Comparison of ENCODE assay signal across 30 cellular contexts in the genomic region with DNA sequence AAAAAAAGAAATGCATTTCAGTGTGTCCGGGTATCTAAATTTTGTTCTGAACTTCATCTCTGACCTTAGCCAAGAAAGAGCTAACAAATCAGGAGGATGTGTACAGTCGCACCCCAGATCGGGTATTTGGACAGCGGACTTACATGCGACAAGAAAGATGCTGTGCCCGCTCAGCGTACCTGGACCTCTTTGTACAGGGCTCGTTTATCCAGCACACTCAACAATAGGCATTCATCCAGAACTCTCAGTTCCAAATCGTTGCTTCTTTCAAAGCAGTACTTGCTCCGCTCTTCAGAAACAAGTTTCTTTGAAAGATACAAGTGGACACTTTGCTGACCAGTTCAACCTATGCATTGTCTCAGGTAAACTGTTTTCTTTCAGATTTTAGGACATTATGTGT.
"Had no signal": no experiment of that assay in that cellular context is flagged by ENCODE, and none has a peak within 500 bp of the region (broad histone marks: within the 10 kb centered on the region; RNA-seq: fewer than 3 reads in every experiment).

No MANE protein-coding gene starts in this region.

- DNase-seq: activated B cell treated with CpG ODN at 0.5 μM for 24 hours; activated CD4-positive, alpha-beta memory T cell treated with anti-CD3 and anti-CD28 coated beads for 36 hours; activated CD4-positive, alpha-beta T cell treated with anti-CD3 and anti-CD28 coated beads for 4 hours; activated CD4-positive, alpha-beta T cell treated with anti-CD3 and anti-CD28 coated beads, Interleukin-2, amount 10 ng/mL, durations not matched to agents 24 days and 14 days; activated CD4-positive, alpha-beta T cell treated with anti-CD3 and anti-CD28 coated beads, Interleukin-2, amount 50 U/mL, for 1 hour; activated CD4-positive, alpha-beta T cell treated with anti-CD3 and anti-CD28 coated beads, Interleukin-2, amount 50 U/mL, for 4 hours; activated CD4-positive, CD25-positive, alpha-beta regulatory T cell treated with anti-CD3 and anti-CD28 coated beads, Interleukin-2, amount 50 U/mL, for 72 hours; activated CD8-positive, alpha-beta memory T cell treated with anti-CD3 and anti-CD28 coated beads, Interleukin-2, amount 50 U/mL, for 4 hours; activated CD8-positive, alpha-beta T cell treated with anti-CD3 and anti-CD28 coated beads for 36 hours; activated effector memory CD4-positive, alpha-beta T cell treated with anti-CD3 and anti-CD28 coated beads, Interleukin-2, amount 50 U/mL, for 16 hours; activated gamma-delta T cell treated with Interleukin-2 at 50 U/mL for 16 hours; activated naive CD4-positive, alpha-beta T cell; activated naive CD4-positive, alpha-beta T cell treated with anti-CD3 and anti-CD28 coated beads for 36 hours; activated naive CD4-positive, alpha-beta T cell treated with anti-CD3 and anti-CD28 coated beads, Interleukin-2, amount 50 U/mL, for 16 hours; activated naive CD8-positive, alpha-beta T cell treated with anti-CD3 and anti-CD28 coated beads for 36 hours; activated T-cell treated with anti-CD3 and anti-CD28 coated beads for 4 hours; activated T-cell treated with anti-CD3 and anti-CD28 coated beads, Interleukin-2, amount 50 U/mL, for 1 hour; activated T-cell treated with anti-CD3 and anti-CD28 coated beads, Interleukin-2, amount 50 U/mL, for 4 hours; activated T-cell treated with anti-CD3 and anti-CD28 coated beads, Interleukin-2, amount 50 U/mL, for 72 hours; adrenal gland; amniotic stem cell; aorta; body of pancreas; brain microvascular endothelial cell; cerebellar nuclear complex; T-helper 1 cell; T-helper 2 cell; T-helper 9 cell had no signal

- H3K4me1 ChIP-seq: breast epithelium had no signal

- H3K27ac ChIP-seq: body of pancreas, brain microvascular endothelial cell, VCaP had no signal

- H3K36me3 ChIP-seq: adrenal gland, brain microvascular endothelial cell, breast epithelium had no signal

- H3K9me3 ChIP-seq: adrenal gland, body of pancreas, breast epithelium had no signal

- H3K27me3 ChIP-seq: adrenal gland, body of pancreas, brain microvascular endothelial cell, breast epithelium had no signal

- H3K4me3 ChIP-seq: adrenal gland, body of pancreas, breast epithelium had no signal
